In genomic region chr17:42276359-42276608, GRCh38 we compare ENCODE assay signal across 7 cellular contexts. TPM values are rescaled to one million over a fixed set of nuclear protein-coding genes. Genes with fewer than 3 reads are reported as not detected.
DNase-seq lines count a peak whose midpoint lies in the region; ATAC-seq, FAIRE-seq and TF ChIP-seq lines count a peak whose summit lies in the region.

TSS of gene STAT5B (minus strand) at chr17:42276391. CDS start at chr17:42232127, 44,264 bp downstream.

- peak within 1 kb of the TSS; percentile 85 for H3K4me3 ChIP-seq in lower lobe of right lung

- CTCF ChIA-PET in activated CD8-positive, alpha-beta T cell treated with anti-CD3 and anti-CD28 coated beads for 36 hours (lab: Charles Lee) = interaction anchor here (1.0 to 4.3 kb wide), 5 partner anchors 8 to 127 kb away, joined by 3 to 32 read pairs (median 3); no protein-coding TSS in a partner anchor

- H3K4me3 Mint-ChIP-seq in activated CD8-positive, alpha-beta T cell treated with anti-CD3 and anti-CD28 coated beads for 36 hours = peak within 1 kb of the TSS; percentile 97

- no peaks in the 10 kb centered on the region for H3K9me3 Mint-ChIP-seq in activated CD8-positive, alpha-beta T cell treated with anti-CD3 and anti-CD28 coated beads for 36 hours

- TF ChIP-seq CTCF in activated CD8-positive, alpha-beta T cell treated with anti-CD3 and anti-CD28 coated beads for 36 hours (IDR thresholded peaks at IDR 0.05) = no peak
- TF ChIP-seq CTCF in lower lobe of right lung (IDR thresholded peaks at IDR 0.05) = no peak

- peak; percentile 88 for DNase-seq in GM12891 (ENCODE audit: insufficient read length, low spot score)
- DNase-seq in NCI-H345 treated with DMSO at 0.1 percent for 48 hours (lab: John Stamatoyannopoulos, UW; ENCODE audit: unreplicated experiment) = peak; percentile 35
- peak; percentile 64 for DNase-seq in activated CD8-positive, alpha-beta T cell treated with anti-CD3 and anti-CD28 coated beads for 36 hours
- peak; percentile 84 for DNase-seq in ecto neural progenitor cell (ENCODE audit: low spot score)
- DNase-seq in lower lobe of right lung = peak; percentile 84
- DNase-seq in stimulated activated CD8-positive, alpha-beta memory T cell treated with anti-CD3 and anti-CD28 coated beads, Interleukin-15, amount 100 ng/mL, for 24 hours (ENCODE audit: low read depth) = peak; percentile 46

- peaks cover 45% of the 10 kb centered on the region for H3K4me1 ChIP-seq in lower lobe of right lung

- H3K4me1 Mint-ChIP-seq in activated CD8-positive, alpha-beta T cell treated with anti-CD3 and anti-CD28 coated beads for 36 hours (ENCODE audit: low read depth) = peaks cover 40% of the 10 kb centered on the region

- POLR2A ChIA-PET in activated CD8-positive, alpha-beta T cell treated with anti-CD3 and anti-CD28 coated beads for 36 hours (lab: Charles Lee) = interaction anchor here (0.8 to 12.0 kb wide), 8 partner anchors 9 to 120 kb away, joined by 3 to 136 read pairs (median 8); partner anchors contain the start of gene STAT5A

- H3K36me3 Mint-ChIP-seq in activated CD8-positive, alpha-beta T cell treated with anti-CD3 and anti-CD28 coated beads for 36 hours (ENCODE audit: low read depth) = peaks cover 28% of the 10 kb centered on the region

- H3K9me3 ChIP-seq in lower lobe of right lung = no peaks in the 10 kb centered on the region

- no peaks in the 10 kb centered on the region for H3K27me3 Mint-ChIP-seq in activated CD8-positive, alpha-beta T cell treated with anti-CD3 and anti-CD28 coated beads for 36 hours

- TF ChIP-seq POLR2A in GM12891 (IDR thresholded peaks at IDR 0.05; ENCODE audit: low read depth, low read length) = no peak

- ATAC-seq in HG02610 (IDR thresholded peaks at IDR 0.05; ENCODE audit: unreplicated experiment) (peak; percentile 60), lower lobe of right lung (peak; percentile 92 to 94)
- ATAC-seq in activated CD8-positive, alpha-beta T cell treated with anti-CD3 and anti-CD28 coated beads for 36 hours = peak; percentile 65

- H3K36me3 ChIP-seq in lower lobe of right lung = no peaks in the 10 kb centered on the region

- FAIRE-seq in GM12891 (lab: Jason Lieb, UNC) = peak; percentile 91

- intact Hi-C loops in activated CD8-positive, alpha-beta T cell treated with anti-CD3 and anti-CD28 coated beads for 36 hours (cut with micrococcal nuclease) = loop anchor here (5.0 kb wide), 1 partner anchor 54 kb away; no protein-coding TSS in a partner anchor
- intact Hi-C loops in lower lobe of right lung (cut with DNase I) = no loop called here

- no peaks in the 10 kb centered on the region for H3K27me3 ChIP-seq in lower lobe of right lung (ENCODE audit: low read depth)

- H3K27ac Mint-ChIP-seq in activated CD8-positive, alpha-beta T cell treated with anti-CD3 and anti-CD28 coated beads for 36 hours = peak within 1 kb of the TSS; percentile 96

- H3K27ac ChIP-seq in lower lobe of right lung = peak within 1 kb of the TSS; percentile 90

TF ChIP-seq in GM12891, 5 proteins besides CTCF, POLR2A, EP300 and RAD21:
- peak; percentile 41 for TF ChIP-seq PAX5 (IDR thresholded peaks at IDR 0.05; ENCODE audit: insufficient read depth, low read length, severe bottlenecking)
- TF ChIP-seq TAF1 (IDR thresholded peaks at IDR 0.05; ENCODE audit: low read depth, low read length) = peak; percentile 16; the same call in 1 of the 2 replicates
- TF ChIP-seq SPI1 (IDR thresholded peaks at IDR 0.05; ENCODE audit: low read depth, low read length) = no peak

RNA-seq across cellular contexts. Expression of gene STAT5B, which starts in this region (rescaled TPM):
- 37.3 TPM for polyA plus RNA-seq in GM12891 (2012; ENCODE audit: low read depth, missing spikeins)
- total RNA-seq in activated CD8-positive, alpha-beta T cell treated with anti-CD3 and anti-CD28 coated beads for 36 hours = 100 to 1,000 TPM; 128 to 129 TPM
- 67.9 TPM for total RNA-seq in lower lobe of right lung

Comparison
In these comparisons a context has a peak if more than half of its experiments do, and no peak if none do; other contexts are left out.
1. Peak in every context shown above with its lines: DNase-seq, ATAC-seq, H3K4me3 ChIP-seq and H3K27ac ChIP-seq.
2. DNase-seq: peak in every context shown above with its lines; median percentile 88 in GM12891; 84 in ecto neural progenitor cell; 84 in lower lobe of right lung; 64 in activated CD8-positive, alpha-beta T cell treated with anti-CD3 and anti-CD28 coated beads for 36 hours; 46 in stimulated activated CD8-positive, alpha-beta memory T cell treated with anti-CD3 and anti-CD28 coated beads, Interleukin-15, amount 100 ng/mL, for 24 hours; 35 in NCI-H345 treated with DMSO at 0.1 percent for 48 hours.